Comparison of ENCODE assay signal across 1 cellular context in genomic region chr7:5451391-5451790, GRCh38.
TF ChIP-seq lines count a peak whose summit lies in the region.

No MANE protein-coding gene starts in this region.

TF ChIP-seq in SK-N-SH, 30 proteins besides CTCF, POLR2A, EP300 and RAD21 (continued from another document):
- TF ChIP-seq TAF1 (IDR thresholded peaks at IDR 0.05; ENCODE audit: borderline replicate concordance, low read depth, low read length) (no peak), NFIC (IDR thresholded peaks at IDR 0.05; ENCODE audit: borderline replicate concordance) (no peak), TEAD4 (IDR thresholded peaks at IDR 0.05; ENCODE audit: borderline replicate concordance, insufficient read depth) (no peak), CHD2 (IDR thresholded peaks at IDR 0.05; ENCODE audit: low read length, partially characterized antibody) (no peak), EZH2phosphoT487 (IDR thresholded peaks at IDR 0.05; ENCODE audit: borderline replicate concordance, low read depth) (no peak), MXI1 (IDR thresholded peaks at IDR 0.05; ENCODE audit: low read depth, low read length) (no peak)
